ENCODE assay signal across 17 cellular contexts in the genomic region with DNA sequence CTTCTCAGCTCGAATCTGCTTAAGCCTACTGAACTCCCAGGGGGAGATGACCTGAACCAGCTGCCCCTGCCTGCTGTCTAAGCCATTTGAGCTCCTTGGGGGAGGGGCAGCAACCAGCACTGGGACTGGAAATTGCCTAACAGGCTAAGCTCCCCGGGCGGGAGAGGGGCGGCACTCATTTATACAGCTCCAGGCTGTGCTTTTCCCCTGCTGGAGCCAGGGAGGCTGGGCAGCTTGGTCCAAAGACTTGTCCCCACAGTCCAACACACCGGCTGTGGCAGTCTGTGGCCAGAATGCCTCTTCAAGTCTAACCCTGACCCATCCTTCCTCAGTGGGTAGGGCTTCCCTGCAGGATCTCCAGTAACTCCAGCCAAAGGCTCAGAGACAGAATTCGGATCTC.
"Had no signal": no experiment of that assay in that cellular context is flagged by ENCODE, and none has a peak within 500 bp of the region (broad histone marks: within the 10 kb centered on the region; RNA-seq: fewer than 3 reads in every experiment).

No MANE protein-coding gene starts in this region.

- H3K36me3 ChIP-seq: cardiac muscle cell, left ventricle myocardium inferior, neutrophil, pancreas, transverse colon, uterus had no signal

- DNase-seq: activated CD4-positive, alpha-beta T cell treated with anti-CD3 and anti-CD28 coated beads, Interleukin-2, amount 50 U/mL, for 4 hours; activated CD4-positive, CD25-positive, alpha-beta regulatory T cell treated with anti-CD3 and anti-CD28 coated beads, Interleukin-2, amount 50 U/mL, for 72 hours; activated naive CD8-positive, alpha-beta T cell treated with anti-CD3 and anti-CD28 coated beads for 36 hours; amniotic stem cell; dorsolateral prefrontal cortex; endodermal cell; foreskin keratinocyte; left ventricle myocardium inferior; naive thymus-derived CD4-positive, alpha-beta T cell; stimulated activated CD4-positive, alpha-beta T cell treated with anti-CD3 and anti-CD28 coated beads, Interleukin-2, amount 100 ng/mL, for 24 hours; T-helper 1 cell; T1000; transverse colon; uterus had no signal

- H3K9me3 ChIP-seq: left ventricle myocardium inferior, neutrophil, pancreas, transverse colon, uterus had no signal

- H3K27me3 ChIP-seq: cardiac muscle cell, foreskin keratinocyte, neutrophil, pancreas, transverse colon, uterus had no signal

- H3K4me1 ChIP-seq: foreskin keratinocyte, left ventricle myocardium inferior, pancreas, transverse colon, uterus had no signal

- H3K4me3 ChIP-seq: cardiac muscle cell, dorsolateral prefrontal cortex, left ventricle myocardium inferior, pancreas, transverse colon, uterus had no signal

- H3K27ac ChIP-seq: cardiac muscle cell, dorsolateral prefrontal cortex, foreskin keratinocyte, left ventricle myocardium inferior, neutrophil, pancreas, transverse colon, uterus had no signal
